In genomic region chrX:1524874-1525582, GRCh38 we compare ENCODE assay signal across 22 cellular contexts. TPM values are rescaled to one million over a fixed set of nuclear protein-coding genes. Genes with fewer than 3 reads are reported as not detected.
DNase-seq lines count a peak whose midpoint lies in the region; ATAC-seq, FAIRE-seq and TF ChIP-seq lines count a peak whose summit lies in the region.
"Had no signal": no experiment of that assay in that cellular context is flagged by ENCODE, and none has a peak within 500 bp of the region (broad histone marks: within the 10 kb centered on the region; RNA-seq: fewer than 3 reads in every experiment).

No MANE protein-coding gene starts in this region.

- H3K4me2 ChIP-seq in DND-41 (ENCODE audit: insufficient read depth, low read length) (no peak overlapping the region), HepG2 (ENCODE audit: low read depth, low read length) (no peak overlapping the region)

- TF ChIP-seq CTCF in activated CD8-positive, alpha-beta T cell treated with anti-CD3 and anti-CD28 coated beads for 36 hours (IDR thresholded peaks at IDR 0.05): no peak
- TF ChIP-seq CTCF in DND-41 (IDR thresholded peaks at IDR 0.05; ENCODE audit: borderline replicate concordance, extremely low read depth, low read length, poor library complexity, severe bottlenecking) (no peak), HepG2 (CRISPR knock-in tag; IDR thresholded peaks at IDR 0.05) (no peak)

- no peaks in the 10 kb centered on the region for H3K9me3 ChIP-seq in DND-41 (ENCODE audit: insufficient read depth, low read length, severe bottlenecking)
- H3K9me3 ChIP-seq in HepG2 (ENCODE audit: low read length): no peaks in the 10 kb centered on the region; the same call in 1 of the 2 replicates
- H3K9me3 ChIP-seq: Peyer's patch had no signal

- H3K4me1 ChIP-seq in DND-41 (ENCODE audit: insufficient read depth, low read length) (peaks cover 5% of the 10 kb centered on the region; the same call in 1 of the 2 replicates), HepG2 (ENCODE audit: insufficient read depth, low read length) (peaks cover 5% of the 10 kb centered on the region; the same call in 1 of the 2 replicates)
- H3K4me1 ChIP-seq: Peyer's patch had no signal

- peaks cover 21% of the 10 kb centered on the region for H3K36me3 Mint-ChIP-seq in activated CD8-positive, alpha-beta T cell treated with anti-CD3 and anti-CD28 coated beads, Interleukin-2, amount 10 ng/mL, durations not matched to agents 7 days and 5 days (ENCODE audit: low read depth)
- peaks cover 7% of the 10 kb centered on the region for H3K36me3 Mint-ChIP-seq in activated CD8-positive, alpha-beta T cell treated with anti-CD3 and anti-CD28 coated beads for 36 hours (ENCODE audit: low read depth)
- H3K36me3 Mint-ChIP-seq in activated CD8-positive, alpha-beta memory T cell treated with anti-CD3 and anti-CD28 coated beads, Interleukin-2, amount 10 ng/mL, durations not matched to agents 7 days and 5 days: peaks cover 22% of the 10 kb centered on the region

- TF ChIP-seq POLR2A in HepG2 (IDR thresholded peaks at IDR 0.05; ENCODE audit: insufficient read depth in 1 of 2, low read depth in 2 of 2, low read length in 2 of 2): no peak

- no peak overlapping the region for H3K27ac Mint-ChIP-seq in activated CD8-positive, alpha-beta T cell treated with anti-CD3 and anti-CD28 coated beads, Interleukin-2, amount 10 ng/mL, durations not matched to agents 7 days and 5 days
- H3K27ac Mint-ChIP-seq in activated CD8-positive, alpha-beta T cell treated with anti-CD3 and anti-CD28 coated beads for 36 hours: no peak overlapping the region
- H3K27ac Mint-ChIP-seq in activated CD8-positive, alpha-beta memory T cell treated with anti-CD3 and anti-CD28 coated beads, Interleukin-2, amount 10 ng/mL, durations not matched to agents 7 days and 5 days: no peak overlapping the region
- H3K27ac Mint-ChIP-seq: CD8-positive, alpha-beta memory T cell had no signal

- H3K4me3 Mint-ChIP-seq in activated CD8-positive, alpha-beta T cell treated with anti-CD3 and anti-CD28 coated beads, Interleukin-2, amount 10 ng/mL, durations not matched to agents 7 days and 5 days: no peak overlapping the region
- no peak overlapping the region for H3K4me3 Mint-ChIP-seq in activated CD8-positive, alpha-beta T cell treated with anti-CD3 and anti-CD28 coated beads for 36 hours
- H3K4me3 Mint-ChIP-seq in activated CD8-positive, alpha-beta memory T cell treated with anti-CD3 and anti-CD28 coated beads, Interleukin-2, amount 10 ng/mL, durations not matched to agents 7 days and 5 days: no peak overlapping the region
- H3K4me3 Mint-ChIP-seq: CD8-positive, alpha-beta memory T cell had no signal

- H3K4me3 ChIP-seq in DND-41 (ENCODE audit: low read depth in 1 of 2, low read length in 2 of 2) (no peak overlapping the region), HepG2 (replicated peaks in 1 of 3; ENCODE audit: insufficient read depth in 1 of 3, low read depth in 2 of 3, low read length in 3 of 3) (no peak overlapping the region)
- H3K4me3 ChIP-seq: Peyer's patch had no signal

- 62% methylated on average over 4 of the region's 4 CpGs for WGBS in HepG2 (ENCODE audit: low lambda C conversion rate)

- H3K27me3 Mint-ChIP-seq in activated CD8-positive, alpha-beta T cell treated with anti-CD3 and anti-CD28 coated beads, Interleukin-2, amount 10 ng/mL, durations not matched to agents 7 days and 5 days (ENCODE audit: low read depth): no peaks in the 10 kb centered on the region
- H3K27me3 Mint-ChIP-seq in activated CD8-positive, alpha-beta T cell treated with anti-CD3 and anti-CD28 coated beads for 36 hours: no peaks in the 10 kb centered on the region
- no peaks in the 10 kb centered on the region for H3K27me3 Mint-ChIP-seq in activated CD8-positive, alpha-beta memory T cell treated with anti-CD3 and anti-CD28 coated beads, Interleukin-2, amount 10 ng/mL, durations not matched to agents 7 days and 5 days

- no peaks in the 10 kb centered on the region for H3K27me3 ChIP-seq in DND-41 (ENCODE audit: insufficient read depth, low read length, poor library complexity)
- H3K27me3 ChIP-seq in HepG2 (ENCODE audit: control insufficient read depth in 1 of 2, insufficient read depth in 2 of 2, low read length in 2 of 2): no peaks in the 10 kb centered on the region
- H3K27me3 ChIP-seq: Peyer's patch had no signal

- H3K27ac ChIP-seq in DND-41 (ENCODE audit: low read length) (no peak overlapping the region), HepG2 (ENCODE audit: extremely low read length, insufficient read depth, low read length) (no peak overlapping the region)
- H3K27ac ChIP-seq: C4-2B, Peyer's patch had no signal

- H3K9ac ChIP-seq in DND-41 (ENCODE audit: low read depth, low read length) (no peak overlapping the region), HepG2 (ENCODE audit: insufficient read depth, low read depth, low read length) (no peak overlapping the region)

- no peak for TF ChIP-seq RAD21 in HepG2 (CRISPR knock-in tag; IDR thresholded peaks at IDR 0.05)

- H2AFZ ChIP-seq in DND-41 (ENCODE audit: low read depth, low read length): no peak overlapping the region
- no peak overlapping the region for H2AFZ ChIP-seq in HepG2 (ENCODE audit: low read length)

- intact Hi-C loops in activated CD8-positive, alpha-beta T cell treated with anti-CD3 and anti-CD28 coated beads for 36 hours (cut with micrococcal nuclease): no loop called here
- intact Hi-C loops in HepG2 (cut with micrococcal nuclease; ENCODE audit: unreplicated experiment): no loop called here

- in situ Hi-C loops in HepG2 (cut with HindIII; ENCODE audit: extremely low pct_ligation_motif_present, low pct_unique_long_range_greater_than_20kb): no loop called here

- FAIRE-seq in HepG2 (lab: Jason Lieb, UNC): no peak
- FAIRE-seq: A204.1 had no signal

- DNase-seq in activated CD8-positive, alpha-beta T cell treated with anti-CD3 and anti-CD28 coated beads, Interleukin-2, amount 10 ng/mL, durations not matched to agents 7 days and 5 days: peak; percentile 19
- no peak for DNase-seq in activated CD8-positive, alpha-beta T cell treated with anti-CD3 and anti-CD28 coated beads for 36 hours
- peak; percentile 1 for DNase-seq in DND-41
- peak; percentile 38 for DNase-seq in activated CD8-positive, alpha-beta memory T cell treated with anti-CD3 and anti-CD28 coated beads, Interleukin-2, amount 10 ng/mL, durations not matched to agents 7 days and 5 days
- no peak for DNase-seq in HepG2 (ENCODE audit: low spot score)
- DNase-seq in epidermal melanocyte (ENCODE audit: insufficient read length, low spot score): no peak
- DNase-seq in iPS-NIHi11 (ENCODE audit: low spot score): no peak
- DNase-seq: Calu3; CD8-positive, alpha-beta memory T cell; DMS153; GDM1; Karpas-422; MV-4-11; NCI-H1105 treated with DMSO at 0.1 percent for 48 hours; NCI-H2029 treated with DMSO at 0.1 percent for 48 hours; NCI-H226; NCI-H510A treated with DMSO at 0.1 percent for 48 hours; NCI-H82; Peyer's patch had no signal

- H3K79me2 ChIP-seq in DND-41 (ENCODE audit: insufficient read depth, low read length) (peaks cover 98% of the 10 kb centered on the region), HepG2 (ENCODE audit: insufficient read depth, low read length) (no peaks in the 10 kb centered on the region)

- peaks cover 27% of the 10 kb centered on the region for H3K4me1 Mint-ChIP-seq in activated CD8-positive, alpha-beta T cell treated with anti-CD3 and anti-CD28 coated beads, Interleukin-2, amount 10 ng/mL, durations not matched to agents 7 days and 5 days (ENCODE audit: low read depth)
- H3K4me1 Mint-ChIP-seq in activated CD8-positive, alpha-beta T cell treated with anti-CD3 and anti-CD28 coated beads for 36 hours (ENCODE audit: low read depth): peaks cover 22% of the 10 kb centered on the region
- peaks cover 23% of the 10 kb centered on the region for H3K4me1 Mint-ChIP-seq in activated CD8-positive, alpha-beta memory T cell treated with anti-CD3 and anti-CD28 coated beads, Interleukin-2, amount 10 ng/mL, durations not matched to agents 7 days and 5 days

- no peak for ATAC-seq in activated CD8-positive, alpha-beta T cell treated with anti-CD3 and anti-CD28 coated beads, Interleukin-2, amount 10 ng/mL, durations not matched to agents 7 days and 5 days
- ATAC-seq in activated CD8-positive, alpha-beta T cell treated with anti-CD3 and anti-CD28 coated beads for 36 hours: no peak
- ATAC-seq in DND-41 (ENCODE audit: insufficient read depth, low read depth): no peak
- no peak for ATAC-seq in activated CD8-positive, alpha-beta memory T cell treated with anti-CD3 and anti-CD28 coated beads, Interleukin-2, amount 10 ng/mL, durations not matched to agents 7 days and 5 days
- no peak for ATAC-seq in HepG2
- ATAC-seq in GM18520 (IDR thresholded peaks at IDR 0.05; ENCODE audit: unreplicated experiment): no peak

- peaks cover 80% of the 10 kb centered on the region for H3K36me3 ChIP-seq in DND-41 (ENCODE audit: insufficient read depth, low read length)
- no peaks in the 10 kb centered on the region for H3K36me3 ChIP-seq in HepG2 (replicated peaks in 1 of 2; ENCODE audit: control insufficient read depth in 1 of 2, insufficient read depth in 2 of 2, low read length in 2 of 2)
- H3K36me3 ChIP-seq: Peyer's patch had no signal

- BruUV-seq in HepG2 (replicated peaks; lab: Mats Ljungman, UMichigan): no TSS peak

- POLR2A ChIA-PET in activated CD8-positive, alpha-beta T cell treated with anti-CD3 and anti-CD28 coated beads, Interleukin-2, amount 10 ng/mL, durations not matched to agents 7 days and 5 days (lab: Charles Lee): no interaction called here
- POLR2A ChIA-PET in activated CD8-positive, alpha-beta T cell treated with anti-CD3 and anti-CD28 coated beads for 36 hours (lab: Charles Lee): no interaction called here
- POLR2A ChIA-PET in HepG2 (lab: Yijun Ruan, JAX): no interaction called here

- H3K9me3 Mint-ChIP-seq in activated CD8-positive, alpha-beta T cell treated with anti-CD3 and anti-CD28 coated beads, Interleukin-2, amount 10 ng/mL, durations not matched to agents 7 days and 5 days (ENCODE audit: insufficient read depth): no peaks in the 10 kb centered on the region
- H3K9me3 Mint-ChIP-seq in activated CD8-positive, alpha-beta T cell treated with anti-CD3 and anti-CD28 coated beads for 36 hours: no peaks in the 10 kb centered on the region
- peaks cover 3% of the 10 kb centered on the region for H3K9me3 Mint-ChIP-seq in activated CD8-positive, alpha-beta memory T cell treated with anti-CD3 and anti-CD28 coated beads, Interleukin-2, amount 10 ng/mL, durations not matched to agents 7 days and 5 days (ENCODE audit: low read depth)

- CTCF ChIA-PET in activated CD8-positive, alpha-beta T cell treated with anti-CD3 and anti-CD28 coated beads, Interleukin-2, amount 10 ng/mL, durations not matched to agents 7 days and 5 days (lab: Charles Lee): no interaction called here
- CTCF ChIA-PET in activated CD8-positive, alpha-beta T cell treated with anti-CD3 and anti-CD28 coated beads for 36 hours (lab: Charles Lee): no interaction called here
- CTCF ChIA-PET in activated CD8-positive, alpha-beta memory T cell treated with anti-CD3 and anti-CD28 coated beads, Interleukin-2, amount 10 ng/mL, durations not matched to agents 7 days and 5 days (lab: Charles Lee): no interaction called here
- CTCF ChIA-PET in HepG2 (lab: Yijun Ruan, JAX; ENCODE audit: low intra/inter-chr PET ratio, low total read pairs): no interaction called here

- TF ChIP-seq EP300 in HepG2 (IDR thresholded peaks at IDR 0.05; ENCODE audit: low read depth in 2 of 2, low read length in 2 of 2) (no peak), HepG2 (CRISPR knock-in tag; IDR thresholded peaks at IDR 0.05; ENCODE audit: borderline replicate concordance) (no peak)

- H4K20me1 ChIP-seq in DND-41 (ENCODE audit: insufficient read depth, low read length): peaks cover 88% of the 10 kb centered on the region
- H4K20me1 ChIP-seq in HepG2 (ENCODE audit: insufficient read depth, low read length): no peaks in the 10 kb centered on the region

RNA-seq across cellular contexts. Expression of gene P2RY8, which starts 12.0 kb away (rescaled TPM):
- total RNA-seq in activated CD8-positive, alpha-beta T cell treated with anti-CD3 and anti-CD28 coated beads, Interleukin-2, amount 10 ng/mL, durations not matched to agents 7 days and 5 days: 10 to 100 TPM; 62.9 to 65.5 TPM
- 10 to 100 TPM; 27.5 to 28.3 TPM for total RNA-seq in activated CD8-positive, alpha-beta T cell treated with anti-CD3 and anti-CD28 coated beads for 36 hours
- 100 to 1,000 TPM in 1 of 2 experiments, 10 to 100 TPM in 1; 82.4 to 109 TPM for total RNA-seq in activated CD8-positive, alpha-beta memory T cell treated with anti-CD3 and anti-CD28 coated beads, Interleukin-2, amount 10 ng/mL, durations not matched to agents 7 days and 5 days
- 0.66 and 1.0 TPM in 2 replicates for total RNA-seq in HepG2 (2016; rRNA removed; fragmentation: Illumina TruSeq; extraction: Trizol)
- total RNA-seq in HepG2 (2016; cell fraction: cytosol; rRNA removed; fragmentation: Illumina TruSeq; extraction: Trizol; ENCODE audit: low read depth): 0.09 and 0.10 TPM in 2 replicates
- total RNA-seq in HepG2 (2016; cell fraction: insoluble cytoplasmic fraction; rRNA removed; fragmentation: Illumina TruSeq; extraction: Trizol): 0.68 and 1.1 TPM in 2 replicates
- 0.31 and 0.34 TPM in 2 replicates for total RNA-seq in HepG2 (2016; cell fraction: membrane; rRNA removed; fragmentation: Illumina TruSeq; extraction: Trizol)
- 1.0 and 1.6 TPM in 2 replicates for total RNA-seq in HepG2 (2016; cell fraction: nucleus; rRNA removed; fragmentation: Illumina TruSeq; extraction: Trizol)
- 1.3 and 3.1 TPM in 2 replicates for polyA plus RNA-seq in HepG2 (2011; rRNA removed)
- polyA plus RNA-seq in HepG2 (2011; cell fraction: cytosol; rRNA removed): 2.0 and 2.3 TPM in 2 replicates
- 1.5 and 1.8 TPM in 2 replicates for polyA plus RNA-seq in HepG2 (2011; cell fraction: nucleus; rRNA removed)
- 2.1 and 2.4 TPM in 2 replicates for polyA plus RNA-seq in HepG2 (2012)
- polyA plus RNA-seq in HepG2 (2016; cell fraction: cytosol; fragmentation: Illumina TruSeq; extraction: Trizol; ENCODE audit: low read depth): 0.08 and 0.09 TPM in 2 replicates
- polyA plus RNA-seq in HepG2 (2016; cell fraction: insoluble cytoplasmic fraction; fragmentation: Illumina TruSeq; extraction: Trizol; ENCODE audit: low read depth): 0.65 and 0.91 TPM in 2 replicates
- 0.16 and 0.28 TPM in 2 replicates for polyA plus RNA-seq in HepG2 (2016; cell fraction: membrane; fragmentation: Illumina TruSeq; extraction: Trizol; ENCODE audit: low read depth)
- 2.0 and 2.3 TPM in 2 replicates for polyA plus RNA-seq in HepG2 (2016; cell fraction: nucleus; fragmentation: Illumina TruSeq; extraction: Trizol; ENCODE audit: insufficient read depth, low read depth)
- 0.09 and 7.8 TPM in 2 replicates for polyA minus RNA-seq in HepG2 (2011; rRNA and poly(A)+ RNA removed; ENCODE audit: low replicate concordance)
- 2.4 and 2.6 TPM in 2 replicates for polyA minus RNA-seq in HepG2 (2011; cell fraction: cytosol; rRNA and poly(A)+ RNA removed)
- polyA minus RNA-seq in HepG2 (2011; cell fraction: nucleus; rRNA and poly(A)+ RNA removed): 1.4 and 2.2 TPM in 2 replicates
- total RNA-seq: Calu3 had no signal

Comparison
In these comparisons a context has a peak if more than half of its experiments do, and no peak if none do; other contexts are left out.
1. DNase-seq: peak in activated CD8-positive, alpha-beta T cell treated with anti-CD3 and anti-CD28 coated beads, Interleukin-2, amount 10 ng/mL, durations not matched to agents 7 days and 5 days (single experiment), DND-41 (single experiment) and activated CD8-positive, alpha-beta memory T cell treated with anti-CD3 and anti-CD28 coated beads, Interleukin-2, amount 10 ng/mL, durations not matched to agents 7 days and 5 days (single experiment); none in activated CD8-positive, alpha-beta T cell treated with anti-CD3 and anti-CD28 coated beads for 36 hours (single experiment), HepG2 (single experiment), epidermal melanocyte (single experiment) and iPS-NIHi11 (single experiment).
2. RNA of gene P2RY8, which starts 12.0 kb away (total RNA-seq): 82.4 to 109 TPM in activated CD8-positive, alpha-beta memory T cell treated with anti-CD3 and anti-CD28 coated beads, Interleukin-2, amount 10 ng/mL, durations not matched to agents 7 days and 5 days, 62.9 to 65.5 TPM in activated CD8-positive, alpha-beta T cell treated with anti-CD3 and anti-CD28 coated beads, Interleukin-2, amount 10 ng/mL, durations not matched to agents 7 days and 5 days and 27.5 to 28.3 TPM in activated CD8-positive, alpha-beta T cell treated with anti-CD3 and anti-CD28 coated beads for 36 hours; 0.09 to 1.6 TPM in HepG2; every median in the first group is over 10 times any median in the second.